9 cellular contexts compared by ENCODE assay signal in the genomic region with DNA sequence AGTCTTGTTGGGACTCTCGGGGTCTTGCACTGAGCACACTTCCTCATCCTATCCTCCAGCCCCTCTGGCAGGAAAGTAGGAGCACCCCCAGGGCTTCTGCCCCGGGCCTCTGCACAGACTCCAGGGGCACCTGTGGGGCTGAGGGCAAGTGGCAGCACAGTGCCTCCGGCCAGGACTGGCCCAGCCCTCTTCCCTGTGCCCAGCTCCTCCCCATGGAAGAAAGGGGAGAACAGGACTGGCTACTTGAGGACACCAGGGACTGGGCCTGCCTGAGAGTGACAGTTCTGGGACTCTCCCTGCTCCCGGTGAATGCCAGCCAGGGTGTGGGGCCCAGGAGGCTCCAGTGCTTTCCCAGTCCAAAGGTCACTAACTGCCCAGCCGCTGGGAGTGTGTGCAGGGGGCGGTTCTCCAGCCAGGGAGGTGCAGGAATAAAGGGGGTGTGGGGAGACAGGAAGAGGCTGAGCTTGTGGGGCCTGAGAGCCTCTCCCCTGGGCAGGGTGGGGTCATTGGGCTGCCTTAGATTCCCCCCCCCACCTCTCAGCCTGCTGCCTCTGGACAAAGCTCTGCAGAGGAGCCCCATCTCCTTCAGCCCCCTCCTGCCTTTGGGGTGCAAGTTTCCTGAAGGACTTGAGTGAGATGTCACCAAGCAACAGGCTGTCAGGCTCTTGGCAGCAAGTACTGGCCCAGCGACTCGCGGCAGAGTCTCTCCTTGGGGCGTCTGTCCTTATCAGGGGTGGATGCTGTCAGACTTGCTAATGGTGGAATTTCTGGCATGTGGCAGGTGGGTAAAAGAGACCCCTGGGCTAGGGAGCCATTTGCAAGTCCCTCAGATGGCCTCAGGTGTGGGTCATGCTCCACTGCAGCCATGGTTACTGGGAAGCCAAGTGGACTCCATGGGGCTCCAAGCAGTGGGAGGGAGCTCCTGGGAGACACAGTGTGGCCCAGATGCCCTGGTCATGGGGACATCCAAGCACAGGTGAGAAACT. TPM values are rescaled to one million over a fixed set of nuclear protein-coding genes. Genes with fewer than 3 reads are reported as not detected.
DNase-seq lines count a peak whose midpoint lies in the region; ATAC-seq and TF ChIP-seq lines count a peak whose summit lies in the region.
"Had no signal": no experiment of that assay in that cellular context is flagged by ENCODE, and none has a peak within 500 bp of the region (broad histone marks: within the 10 kb centered on the region; RNA-seq: fewer than 3 reads in every experiment).

No MANE protein-coding gene starts in this region.

- no peaks in the 10 kb centered on the region for H3K79me1 ChIP-seq in mesendoderm (ENCODE audit: low read length)

- peak overlapping the region; percentile 10 for H2BK120ac ChIP-seq in mesendoderm (ENCODE audit: low read depth, low read length)

- H3K27me3 ChIP-seq in mesendoderm (ENCODE audit: insufficient read depth, low read length, poor library complexity) = no peaks in the 10 kb centered on the region
- H3K27me3 ChIP-seq: brain microvascular endothelial cell had no signal

- H3K36me3 ChIP-seq in mesendoderm (ENCODE audit: control insufficient read depth, insufficient read depth, low read length) = no peaks in the 10 kb centered on the region
- H3K36me3 ChIP-seq: brain microvascular endothelial cell had no signal

- ATAC-seq in HG03175 (IDR thresholded peaks at IDR 0.05; ENCODE audit: unreplicated experiment) (no peak), HG03108 (IDR thresholded peaks at IDR 0.05; ENCODE audit: unreplicated experiment) (no peak)

- peak overlapping the region; percentile 20 for H3K9ac ChIP-seq in mesendoderm (ENCODE audit: low read length)

- peak overlapping the region; percentile 77 for H2BK5ac ChIP-seq in mesendoderm (ENCODE audit: low read length)

- H3K4ac ChIP-seq in mesendoderm (ENCODE audit: low read depth, low read length) = peak overlapping the region; percentile 89

- H2AK5ac ChIP-seq in mesendoderm (ENCODE audit: low read length) = peak overlapping the region; percentile 82

- H4K5ac ChIP-seq in mesendoderm (ENCODE audit: low read length) = no peak overlapping the region

- no CpG with 5 or more reads among the region's 10 CpGs for WGBS in mesendoderm (ENCODE audit: extremely low coverage, insufficient coverage, low lambda C conversion rate)

- H3K4me1 ChIP-seq in mesendoderm (ENCODE audit: control insufficient read depth, low read depth, low read length) = peaks cover 16% of the 10 kb centered on the region

- H2BK15ac ChIP-seq in mesendoderm (replicated peaks; ENCODE audit: low read depth) = no peak overlapping the region

- peak overlapping the region; percentile 14 for H3K27ac ChIP-seq in cingulate gyrus (ENCODE audit: low read depth, low read length)
- H3K27ac ChIP-seq in mesendoderm (ENCODE audit: low read depth, low read length) = peak overlapping the region; percentile 58
- H3K27ac ChIP-seq: brain microvascular endothelial cell had no signal

- peak overlapping the region; percentile 20 for H3K18ac ChIP-seq in mesendoderm (ENCODE audit: low read length)

- peak overlapping the region; percentile 79 for H3K56ac ChIP-seq in mesendoderm (ENCODE audit: low read length)

- CTCF ChIA-PET in HEK293T (lab: Yijun Ruan, JAX) = interaction anchor here (0.6 kb wide), 1 partner anchor 1859 kb away, joined by 3 read pairs; no protein-coding TSS in a partner anchor

- H4K8ac ChIP-seq in mesendoderm (ENCODE audit: low read depth, low read length) = no peak overlapping the region

- POLR2A ChIA-PET in HEK293T (lab: Yijun Ruan, JAX) = no interaction called here

- H3K23ac ChIP-seq in mesendoderm (ENCODE audit: low read length) = no peak overlapping the region

- DNase-seq in A172 (ENCODE audit: low spot score) = peak; percentile 91
- DNase-seq in LHCN-M2 (ENCODE audit: low read depth) = peak; percentile 21
- peak; percentile 99 for DNase-seq in mesendoderm
- no peak for DNase-seq in HEK293T (ENCODE audit: extremely low spot score)
- DNase-seq in putamen (ENCODE audit: low spot score) = no peak
- DNase-seq: brain microvascular endothelial cell had no signal

- H3K4me3 ChIP-seq in mesendoderm (ENCODE audit: low read length) = no peak overlapping the region

- no peaks in the 10 kb centered on the region for H3K79me2 ChIP-seq in mesendoderm (ENCODE audit: control insufficient read depth, insufficient read depth, low read length)

- H3K4me2 ChIP-seq in mesendoderm (ENCODE audit: low read length) = peak overlapping the region; percentile 18

TF ChIP-seq in HEK293T, 16 proteins besides CTCF, POLR2A, EP300 and RAD21:
- TF ChIP-seq LEF1 (IDR thresholded peaks at IDR 0.05; ENCODE audit: borderline replicate concordance) (no peak), L3MBTL2 (conservative IDR thresholded peaks at IDR 0.05) (no peak)

RNA-seq across cellular contexts. Expression of a gene that starts 19.1 kb away (rescaled TPM):
- 20.7 and 20.8 TPM in 2 replicates for total RNA-seq in A172 (2014; rRNA removed; shearing (Covaris generic))
- 34.0 and 34.4 TPM in 2 replicates for total RNA-seq in LHCN-M2 (2014; rRNA removed)
- 12.3 TPM for polyA plus RNA-seq in LHCN-M2 (2012)
- polyA plus RNA-seq in mesendoderm (2013, experiment 1 of 2) = 36.2 TPM
- polyA plus RNA-seq in mesendoderm (2013, experiment 2 of 2) = 36.7 TPM

Comparison
In these comparisons a context has a peak if more than half of its experiments do, and no peak if none do; other contexts are left out.
1. DNase-seq: peak in A172 (single experiment), LHCN-M2 (single experiment) and mesendoderm (single experiment); none in HEK293T (single experiment) and putamen (single experiment).